Comparison of ENCODE assay signal across 24 cellular contexts in genomic region chr20:4153661-4154238, GRCh38. TPM values are rescaled to one million over a fixed set of nuclear protein-coding genes. Genes with fewer than 3 reads are reported as not detected.
DNase-seq lines count a peak whose midpoint lies in the region; ATAC-seq, FAIRE-seq and TF ChIP-seq lines count a peak whose summit lies in the region.
"Had no signal": no experiment of that assay in that cellular context is flagged by ENCODE, and none has a peak within 500 bp of the region (broad histone marks: within the 10 kb centered on the region; RNA-seq: fewer than 3 reads in every experiment).

No MANE protein-coding gene starts in this region.

- DNase-seq in MCF 10A (ENCODE audit: unreplicated experiment) (peak; percentile 30), mammary epithelial cell (no peak), bronchial epithelial cell (ENCODE audit: low read depth) (no peak), neural progenitor cell (ENCODE audit: low spot score) (no peak), NCI-H69 (lab: John Stamatoyannopoulos, UW) (no peak), esophagus squamous epithelium (lab: John Stamatoyannopoulos, UW) (no peak)
- DNase-seq: activated CD4-positive, alpha-beta T cell treated with anti-CD3 and anti-CD28 coated beads, Interleukin-2, amount 50 U/mL, for 48 hours; activated CD4-positive, CD25-positive, alpha-beta regulatory T cell; activated effector memory CD4-positive, alpha-beta T cell treated with Interleukin-2 at 50 U/mL for 16 hours; activated naive CD8-positive, alpha-beta T cell treated with anti-CD3 and anti-CD28 coated beads, Interleukin-2, amount 10 ng/mL, durations not matched to agents 7 days and 5 days; brain microvascular endothelial cell; cortex of kidney; heart right ventricle; left ventricle myocardium superior; NCI-H1417 treated with DMSO at 0.1 percent for 48 hours; NCI-H526; stimulated activated CD4-positive, alpha-beta T cell treated with anti-CD3 and anti-CD28 coated beads, Interleukin-4, amount 100 ng/mL, for 1 hour; stimulated activated naive CD8-positive, alpha-beta T cell treated with anti-CD3 and anti-CD28 coated beads, Interleukin-15, Interleukin-2, amounts not matched to agents 100 U/mL and 50 U/mL, for 24 hours had no signal

- CTCF ChIA-PET in MCF 10A (lab: Yijun Ruan, JAX) = interaction anchor here (1.9 kb wide), 1 partner anchor 46 kb away, joined by 4 read pairs; no protein-coding TSS in a partner anchor
- CTCF ChIA-PET in mammary epithelial cell (lab: Charles Lee; ENCODE audit: low non-redundant PET) = no interaction called here

- POLR2A ChIA-PET in MCF 10A (lab: Yijun Ruan, JAX) = interaction anchor here (0.7 to 1.5 kb wide), 2 partner anchors 37 to 459 kb away, joined by 3 to 4 read pairs; no protein-coding TSS in a partner anchor

- H3K36me3 Mint-ChIP-seq in MCF 10A (ENCODE audit: insufficient read depth, unreplicated experiment) (no peaks in the 10 kb centered on the region), neural progenitor cell (peaks cover 5% of the 10 kb centered on the region)
- H3K36me3 Mint-ChIP-seq: activated naive CD8-positive, alpha-beta T cell treated with anti-CD3 and anti-CD28 coated beads, Interleukin-2, amount 10 ng/mL, durations not matched to agents 7 days and 5 days had no signal

- BruUV-seq in MCF 10A (replicated peaks; lab: Mats Ljungman, UMichigan) (no TSS peak), mammary epithelial cell (replicated peaks; lab: Mats Ljungman, UMichigan) (no TSS peak)

- H3K27me3 Mint-ChIP-seq in MCF 10A (ENCODE audit: insufficient read depth, unreplicated experiment) (no peaks in the 10 kb centered on the region), neural progenitor cell (ENCODE audit: insufficient read depth, low read depth) (peaks cover 17% of the 10 kb centered on the region)

- H3K27me3 ChIP-seq in mammary epithelial cell (ENCODE audit: insufficient read depth, low read length) (no peaks in the 10 kb centered on the region), bronchial epithelial cell (ENCODE audit: control insufficient read depth, insufficient read depth, low read length) (no peaks in the 10 kb centered on the region), neural progenitor cell (peaks cover 27% of the 10 kb centered on the region), esophagus squamous epithelium (peaks cover 0 to 27% (median 0%) of the 10 kb centered on the region in 4 donors)
- H3K27me3 ChIP-seq: brain microvascular endothelial cell, tibial nerve had no signal

- H3F3A ChIP-seq in neural progenitor cell (ENCODE audit: low read depth) = peaks cover 3% of the 10 kb centered on the region

- dilution Hi-C loops in mammary epithelial cell (cut with HindIII; ENCODE audit: low sequenced_read_pairs) = no loop called here

- H3K27ac ChIP-seq in mammary epithelial cell (ENCODE audit: insufficient read depth, low read depth, low read length) (no peak overlapping the region), neural progenitor cell (no peak overlapping the region), esophagus squamous epithelium (no peak overlapping the region)
- H3K27ac ChIP-seq: brain microvascular endothelial cell, heart right ventricle had no signal

- H3K9ac ChIP-seq in mammary epithelial cell (ENCODE audit: insufficient read depth, low read length) (no peak overlapping the region), neural progenitor cell (no peak overlapping the region)

- 41% methylated on average over 5 of the region's 7 CpGs for WGBS in mammary epithelial cell (ENCODE audit: low coverage, missing lambda C conversion rate)
- WGBS in esophagus squamous epithelium, 2 donors = 50 to 72% methylated on average over 2 to 3 of the region's 7 CpGs

- H3K9me3 ChIP-seq in mammary epithelial cell (replicated peaks; ENCODE audit: insufficient read depth, low read length) = no peaks in the 10 kb centered on the region
- no peaks in the 10 kb centered on the region for H3K9me3 ChIP-seq in neural progenitor cell (ENCODE audit: low read depth)
- H3K9me3 ChIP-seq in esophagus squamous epithelium = no peaks in the 10 kb centered on the region
- H3K9me3 ChIP-seq: heart right ventricle, tibial nerve had no signal

- H3K27ac Mint-ChIP-seq in MCF 10A (ENCODE audit: low read depth, unreplicated experiment) (no peak overlapping the region), neural progenitor cell (no peak overlapping the region)
- H3K27ac Mint-ChIP-seq: activated naive CD8-positive, alpha-beta T cell treated with anti-CD3 and anti-CD28 coated beads, Interleukin-2, amount 10 ng/mL, durations not matched to agents 7 days and 5 days; GM23338 had no signal

- H3K4me3 Mint-ChIP-seq in MCF 10A (ENCODE audit: unreplicated experiment) (no peak overlapping the region), neural progenitor cell (no peak overlapping the region)
- H3K4me3 Mint-ChIP-seq: activated naive CD8-positive, alpha-beta T cell treated with anti-CD3 and anti-CD28 coated beads, Interleukin-2, amount 10 ng/mL, durations not matched to agents 7 days and 5 days; GM23338 had no signal

- no peaks in the 10 kb centered on the region for H4K20me1 ChIP-seq in mammary epithelial cell (ENCODE audit: insufficient read depth, low read length)
- H4K20me1 ChIP-seq in neural progenitor cell (ENCODE audit: low read depth) = peaks cover 47% of the 10 kb centered on the region

- H3K4me1 Mint-ChIP-seq in MCF 10A (ENCODE audit: insufficient read depth, unreplicated experiment) = peaks cover 30% of the 10 kb centered on the region
- peaks cover 44% of the 10 kb centered on the region for H3K4me1 Mint-ChIP-seq in neural progenitor cell

- intact Hi-C loops in MCF 10A (cut with micrococcal nuclease) = no loop called here
- intact Hi-C loops in mammary epithelial cell (cut with micrococcal nuclease) = no loop called here
- intact Hi-C loops in esophagus squamous epithelium (cut with DNase I) = no loop called here

- H2AFZ ChIP-seq in mammary epithelial cell (ENCODE audit: low read depth, low read length) = no peak overlapping the region
- H2AFZ ChIP-seq in neural progenitor cell (replicated peaks) = no peak overlapping the region
- H2AFZ ChIP-seq: GM23338 had no signal

- ATAC-seq in HG02938 (IDR thresholded peaks at IDR 0.05; ENCODE audit: unreplicated experiment) (no peak), GM19023 (IDR thresholded peaks at IDR 0.05; ENCODE audit: unreplicated experiment) (no peak)
- ATAC-seq: GM23338; heart right ventricle; left ventricle myocardium superior; stimulated activated naive CD8-positive, alpha-beta T cell treated with anti-CD3 and anti-CD28 coated beads, Interleukin-15, Interleukin-2, amounts not matched to agents 100 U/mL and 50 U/mL, for 24 hours had no signal

- no peaks in the 10 kb centered on the region for H3K36me3 ChIP-seq in mammary epithelial cell (ENCODE audit: insufficient read depth, low read length)
- H3K36me3 ChIP-seq in bronchial epithelial cell (ENCODE audit: control insufficient read depth, insufficient read depth, low read length) = no peaks in the 10 kb centered on the region
- H3K36me3 ChIP-seq in neural progenitor cell = no peaks in the 10 kb centered on the region
- no peaks in the 10 kb centered on the region for H3K36me3 ChIP-seq in esophagus squamous epithelium
- H3K36me3 ChIP-seq: brain microvascular endothelial cell, heart right ventricle, tibial nerve had no signal

- H3K4me2 ChIP-seq in mammary epithelial cell (ENCODE audit: insufficient read depth, low read depth, low read length) (no peak overlapping the region), neural progenitor cell (peak overlapping the region; percentile 18)
- H3K4me2 ChIP-seq: GM23338, smooth muscle cell had no signal

- no peak for TF ChIP-seq POLR2A in esophagus squamous epithelium (IDR thresholded peaks at IDR 0.05)

- FAIRE-seq in bronchial epithelial cell (lab: Jason Lieb, UNC) = peak; percentile 91

- H3K4me1 ChIP-seq in mammary epithelial cell (ENCODE audit: insufficient read depth, low read length) (peaks cover 21% of the 10 kb centered on the region), neural progenitor cell (peaks cover 21% of the 10 kb centered on the region), esophagus squamous epithelium (peaks cover 8 to 41% (median 15%) of the 10 kb centered on the region in 3 donors)

- in situ Hi-C loops in mammary epithelial cell (cut with MboI; ENCODE audit: low sequenced_read_pairs in 2 of 2) = no loop called here

- H3K4me3 ChIP-seq in mammary epithelial cell (replicated peaks in 1 of 3; ENCODE audit: insufficient read depth in 1 of 3, low read depth in 2 of 3, low read length in 3 of 3) (no peak overlapping the region), bronchial epithelial cell (ENCODE audit: low read depth, low read length) (no peak overlapping the region), neural progenitor cell (no peak overlapping the region), esophagus squamous epithelium (no peak overlapping the region)
- H3K4me3 ChIP-seq: GM23338, heart right ventricle, smooth muscle cell, tibial nerve had no signal

- H3K9me3 Mint-ChIP-seq in MCF 10A (ENCODE audit: unreplicated experiment) (no peaks in the 10 kb centered on the region), neural progenitor cell (no peaks in the 10 kb centered on the region)
- H3K9me3 Mint-ChIP-seq: activated naive CD8-positive, alpha-beta T cell treated with anti-CD3 and anti-CD28 coated beads, Interleukin-2, amount 10 ng/mL, durations not matched to agents 7 days and 5 days; GM23338; neural crest cell had no signal

- TF ChIP-seq CTCF in MCF 10A (IDR thresholded peaks at IDR 0.05; ENCODE audit: unreplicated experiment) (no peak), mammary epithelial cell (conservative IDR thresholded peaks at IDR 0.05 in 1 of 2, IDR thresholded peaks at IDR 0.05 in 1 of 2; ENCODE audit: extremely low read depth in 1 of 2, insufficient read depth in 1 of 2, low read depth in 1 of 2, low read length in 2 of 2) (no peak), bronchial epithelial cell (IDR thresholded peaks at IDR 0.05; ENCODE audit: insufficient read depth, low read length, severe bottlenecking) (no peak), neural progenitor cell (IDR thresholded peaks at IDR 0.05) (no peak), esophagus squamous epithelium (IDR thresholded peaks at IDR 0.05) (no peak)

- H3K79me2 ChIP-seq in mammary epithelial cell (ENCODE audit: insufficient read depth, low read length) (peaks cover 7% of the 10 kb centered on the region), neural progenitor cell (ENCODE audit: low read depth) (no peaks in the 10 kb centered on the region)

RNA-seq across cellular contexts. Expression of gene SMOX, which starts 5.1 kb away (rescaled TPM):
- 42.3 and 48.6 TPM in 2 replicates for total RNA-seq in MCF 10A (2022)
- 10 to 100 TPM in 1 of 2 donors, 1 to 10 TPM in 1; 6.5 to 16.4 TPM for total RNA-seq in mammary epithelial cell
- 5.4 TPM for polyA plus RNA-seq in mammary epithelial cell
- 6.7 TPM for polyA minus RNA-seq in mammary epithelial cell
- total RNA-seq in bronchial epithelial cell = 19.0 and 27.1 TPM in 2 replicates
- total RNA-seq in neural progenitor cell (ENCODE audit: low replicate concordance) = 6.8 and 11.6 TPM in 2 replicates
- total RNA-seq in esophagus squamous epithelium = 10 to 100 TPM in 1 of 4 donors, 1 to 10 TPM in 3; 4.3 to 12.4 (median 6.0) TPM
